In the genomic region with DNA sequence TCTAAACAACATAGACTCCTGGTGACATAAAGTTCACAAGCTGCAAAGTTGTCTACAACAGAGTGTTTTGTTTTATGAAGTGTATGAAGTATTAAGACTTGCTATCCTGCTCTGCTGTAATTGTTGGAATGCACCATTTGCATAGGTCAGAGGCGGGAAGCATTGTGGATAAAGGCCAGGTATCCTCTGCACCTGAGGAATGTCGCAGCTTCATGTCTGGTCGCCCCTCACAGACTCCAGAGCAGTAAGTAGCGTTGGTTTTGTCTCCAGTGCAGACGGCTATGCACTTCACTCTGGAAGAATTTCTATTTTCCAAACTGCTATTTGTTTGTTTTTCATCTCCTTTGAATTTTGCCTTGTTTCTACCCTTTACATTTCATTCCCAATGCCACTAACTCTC, we compare ENCODE assay signal across 1 cellular context.
TF ChIP-seq lines count a peak whose summit lies in the region.

No MANE protein-coding gene starts in this region.

TF ChIP-seq in WTC11, 78 proteins besides CTCF, POLR2A, EP300 and RAD21 (continued from another document):
- TF ChIP-seq, protein P1, sequence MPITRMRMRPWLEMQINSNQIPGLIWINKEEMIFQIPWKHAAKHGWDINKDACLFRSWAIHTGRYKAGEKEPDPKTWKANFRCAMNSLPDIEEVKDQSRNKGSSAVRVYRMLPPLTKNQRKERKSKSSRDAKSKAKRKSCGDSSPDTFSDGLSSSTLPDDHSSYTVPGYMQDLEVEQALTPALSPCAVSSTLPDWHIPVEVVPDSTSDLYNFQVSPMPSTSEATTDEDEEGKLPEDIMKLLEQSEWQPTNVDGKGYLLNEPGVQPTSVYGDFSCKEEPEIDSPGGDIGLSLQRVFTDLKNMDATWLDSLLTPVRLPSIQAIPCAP (CRISPR knock-in tag; IDR thresholded peaks at IDR 0.05): no peak
- TF ChIP-seq ETV6 (CRISPR knock-in tag; IDR thresholded peaks at IDR 0.05): no peak
- TF ChIP-seq, protein P2, sequence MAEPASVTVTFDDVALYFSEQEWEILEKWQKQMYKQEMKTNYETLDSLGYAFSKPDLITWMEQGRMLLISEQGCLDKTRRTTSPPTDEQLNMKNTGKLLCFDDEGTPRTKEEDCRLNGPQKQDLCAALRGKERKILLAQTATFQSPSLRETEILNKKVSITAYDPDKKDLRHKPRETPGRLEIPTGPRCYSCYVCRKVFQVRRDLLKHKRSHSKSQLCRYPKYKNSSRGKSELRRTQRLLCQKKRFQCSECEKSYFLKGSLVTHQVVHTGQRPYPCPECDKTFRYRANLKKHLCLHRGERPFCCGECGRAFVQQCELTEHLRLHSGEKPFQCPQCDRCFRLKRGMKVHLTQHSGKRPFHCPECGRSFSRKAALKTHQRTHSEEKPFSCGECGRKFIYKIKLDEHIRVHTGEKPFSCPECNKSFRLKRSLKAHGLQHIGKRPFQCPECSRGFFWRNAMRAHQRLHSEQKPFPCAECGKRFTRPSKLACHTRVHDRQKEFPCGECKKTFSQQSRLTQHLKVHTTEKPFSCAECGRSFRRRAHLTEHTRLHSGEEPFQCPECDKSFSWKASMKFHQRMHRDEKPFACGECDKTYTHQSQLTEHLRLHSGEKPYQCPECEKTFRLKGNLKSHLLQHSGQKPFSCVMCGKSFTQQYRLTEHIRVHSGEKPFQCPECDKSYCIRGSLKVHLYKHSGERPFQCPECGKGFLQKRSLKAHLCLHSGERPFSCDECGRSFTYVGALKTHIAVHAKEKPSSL (CRISPR knock-in tag; conservative IDR thresholded peaks at IDR 0.05): no peak
- TF ChIP-seq SMAD3 (CRISPR knock-in tag; IDR thresholded peaks at IDR 0.05; ENCODE audit: borderline replicate concordance): no peak
